9 cellular contexts compared by ENCODE assay signal in genomic region chr2:112941753-112942653, GRCh38. TPM values are rescaled to one million over a fixed set of nuclear protein-coding genes. Genes with fewer than 3 reads are reported as not detected.
DNase-seq lines count a peak whose midpoint lies in the region; ATAC-seq and TF ChIP-seq lines count a peak whose summit lies in the region.
"Had no signal": no experiment of that assay in that cellular context is flagged by ENCODE, and none has a peak within 500 bp of the region (broad histone marks: within the 10 kb centered on the region; RNA-seq: fewer than 3 reads in every experiment).

No MANE protein-coding gene starts in this region.

- peak; percentile 71 for DNase-seq in Right ventricle myocardium superior
- no peak for DNase-seq in right atrium auricular region (ENCODE audit: low spot score)
- peak; percentile 58 to 77 for DNase-seq in NCI-H1930 (lab: John Stamatoyannopoulos, UW)
- DNase-seq in UCSD-AML1 (lab: John Stamatoyannopoulos, UW; ENCODE audit: unreplicated experiment), result peak; percentile 80
- peak; percentile 89 for DNase-seq in MCF 10A (ENCODE audit: unreplicated experiment)
- DNase-seq in kidney epithelial cell (ENCODE audit: low read depth), result peak; percentile 53
- DNase-seq in stimulated activated CD4-positive, alpha-beta T cell treated with anti-CD3 and anti-CD28 coated beads, Interleukin-2, amount 100 ng/mL, for 4 hours (ENCODE audit: low read depth), result peak; percentile 6

- intact Hi-C loops in Right ventricle myocardium superior (cut with DNase I) (loop anchor here (10.0 kb wide), 1 partner anchor 197 kb away; no protein-coding TSS in a partner anchor), MCF 10A (cut with micrococcal nuclease) (loop anchor here (1.0 to 5.0 kb wide), 3 partner anchors 57 to 340 kb away; no protein-coding TSS in a partner anchor)

- no peak overlapping the region for H3K27ac Mint-ChIP-seq in MCF 10A (ENCODE audit: low read depth, unreplicated experiment)

- H3K27ac ChIP-seq in right atrium auricular region, result no peak overlapping the region
- H3K27ac ChIP-seq: thoracic aorta had no signal

- POLR2A ChIA-PET in MCF 10A (lab: Yijun Ruan, JAX), result interaction anchor here (0.7 to 3.0 kb wide), 12 partner anchors 53 to 204 kb away, joined by 3 to 34 read pairs (median 6); partner anchors contain the start of gene IL1A

- H3K9me3 ChIP-seq in right atrium auricular region, result peaks cover 0 to 28% of the 10 kb centered on the region in 2 donors
- H3K9me3 ChIP-seq: thoracic aorta had no signal

- no peaks in the 10 kb centered on the region for H3K27me3 Mint-ChIP-seq in MCF 10A (ENCODE audit: insufficient read depth, unreplicated experiment)

- H3K4me1 ChIP-seq in right atrium auricular region, result no peaks in the 10 kb centered on the region

- peak; percentile 75 for ATAC-seq in Right ventricle myocardium superior (ENCODE audit: poor library complexity)
- peak; percentile 73 for ATAC-seq in HG02623 (IDR thresholded peaks at IDR 0.05; ENCODE audit: unreplicated experiment)

- H3K36me3 Mint-ChIP-seq in MCF 10A (ENCODE audit: insufficient read depth, unreplicated experiment), result no peaks in the 10 kb centered on the region

- no peaks in the 10 kb centered on the region for H3K27me3 ChIP-seq in right atrium auricular region
- H3K27me3 ChIP-seq in kidney epithelial cell (ENCODE audit: control insufficient read depth, insufficient read depth, low read length), result no peaks in the 10 kb centered on the region

- no TSS peak for BruUV-seq in MCF 10A (replicated peaks; lab: Mats Ljungman, UMichigan)

- H3K4me1 Mint-ChIP-seq in MCF 10A (ENCODE audit: insufficient read depth, unreplicated experiment), result peaks cover 11% of the 10 kb centered on the region

- H3K36me3 ChIP-seq in right atrium auricular region (no peaks in the 10 kb centered on the region), kidney epithelial cell (ENCODE audit: control insufficient read depth, insufficient read depth, low read length) (no peaks in the 10 kb centered on the region)
- H3K36me3 ChIP-seq: thoracic aorta had no signal

- H3K9me3 Mint-ChIP-seq in MCF 10A (ENCODE audit: unreplicated experiment), result no peaks in the 10 kb centered on the region

- CTCF ChIA-PET in MCF 10A (lab: Yijun Ruan, JAX), result interaction anchor here (0.6 to 6.9 kb wide), 63 partner anchors 8 to 470 kb away, joined by 3 to 268 read pairs (median 4); partner anchors contain the start of genes IL1A, IL1B and IL37

- H3K4me3 ChIP-seq in right atrium auricular region (no peak overlapping the region), kidney epithelial cell (ENCODE audit: low read depth, low read length) (no peak overlapping the region)
- H3K4me3 ChIP-seq: thoracic aorta had no signal

- H3K4me3 Mint-ChIP-seq in MCF 10A (ENCODE audit: unreplicated experiment), result no peak overlapping the region

- peak in 1 of 2 donors; percentile 73 for TF ChIP-seq CTCF in right atrium auricular region (IDR thresholded peaks at IDR 0.05)
- peak; percentile 92 for TF ChIP-seq CTCF in MCF 10A (IDR thresholded peaks at IDR 0.05; ENCODE audit: unreplicated experiment)
- peak; percentile 97 for TF ChIP-seq CTCF in kidney epithelial cell (IDR thresholded peaks at IDR 0.05; ENCODE audit: insufficient read depth, low read length, poor library complexity, severe bottlenecking)

RNA-seq across cellular contexts. Expression of gene IL37, which starts 31.0 kb away (rescaled TPM):
- total RNA-seq in Right ventricle myocardium superior, result not detected
- not detected for total RNA-seq in right atrium auricular region
- total RNA-seq in MCF 10A (2022), result not detected in 2 replicates
- not detected in 2 replicates for total RNA-seq in kidney epithelial cell
- total RNA-seq: thoracic aorta had no signal

RNA-seq across cellular contexts. Expression of gene IL36G, which starts 35.8 kb away (rescaled TPM):
- total RNA-seq in Right ventricle myocardium superior, result not detected
- total RNA-seq in right atrium auricular region, result not detected
- total RNA-seq in MCF 10A (2022), result not detected in 2 replicates
- not detected in 2 replicates for total RNA-seq in kidney epithelial cell
- total RNA-seq: thoracic aorta had no signal
